14 cellular contexts compared by ENCODE assay signal in the genomic region with DNA sequence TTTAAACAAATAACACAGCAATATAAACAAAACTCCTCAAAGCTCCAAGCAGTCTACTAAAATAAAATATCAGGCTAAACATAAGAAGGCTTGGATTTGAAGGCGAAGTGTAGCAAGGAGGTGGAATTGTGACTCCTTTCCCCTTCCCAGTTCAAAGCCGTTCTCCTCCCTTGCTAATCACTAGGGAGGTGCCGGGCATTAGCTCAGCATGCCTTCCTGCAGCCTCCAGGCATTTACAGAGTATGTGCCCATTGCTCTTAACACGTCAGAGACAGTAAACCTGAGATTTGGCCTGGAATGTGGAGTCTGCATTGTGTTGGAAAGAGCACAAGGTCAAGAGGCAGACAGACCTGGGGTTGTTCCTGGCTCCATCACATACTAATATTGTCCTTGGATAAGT. TPM values are rescaled to one million over a fixed set of nuclear protein-coding genes. Genes with fewer than 3 reads are reported as not detected.
"Had no signal": no experiment of that assay in that cellular context is flagged by ENCODE, and none has a peak within 500 bp of the region (broad histone marks: within the 10 kb centered on the region; RNA-seq: fewer than 3 reads in every experiment).

No MANE protein-coding gene starts in this region.

- H3K4me3 ChIP-seq: ovary, smooth muscle cell, suprapubic skin, transverse colon, vagina had no signal

- H3K9me3 ChIP-seq: ovary, suprapubic skin, transverse colon, vagina had no signal

- ATAC-seq: esophagus mucosa; naive thymus-derived CD8-positive, alpha-beta T cell; sciatic nerve; stimulated activated naive CD8-positive, alpha-beta T cell treated with anti-CD3 and anti-CD28 coated beads, Interleukin-15, amount 100 ng/mL, for 72 hours had no signal

- DNase-seq: activated CD4-positive, alpha-beta T cell treated with anti-CD3 and anti-CD28 coated beads, Interleukin-2, amount 50 U/mL, for 4 hours; effector CD4-positive, alpha-beta T cell; immature natural killer cell; naive thymus-derived CD8-positive, alpha-beta T cell; ovary; stimulated activated CD4-positive, alpha-beta T cell treated with anti-CD3 and anti-CD28 coated beads, Interleukin-4, amount 100 ng/mL, for 1 hour; stimulated activated naive CD8-positive, alpha-beta T cell treated with anti-CD3 and anti-CD28 coated beads, Interleukin-15, amount 100 ng/mL, for 72 hours; transverse colon; WERI-Rb-1 had no signal

- H3K4me2 ChIP-seq: smooth muscle cell had no signal

- H3K4me1 ChIP-seq: suprapubic skin had no signal

- H3K36me3 ChIP-seq: ovary, suprapubic skin, transverse colon, vagina, WERI-Rb-1 had no signal

- H3K27ac ChIP-seq: ovary, suprapubic skin, transverse colon, vagina, WERI-Rb-1 had no signal

- H3K27me3 ChIP-seq: ovary, suprapubic skin, transverse colon, vagina had no signal

RNA-seq across cellular contexts. Expression of gene CNNM1, which starts 15.6 kb away (rescaled TPM):
- total RNA-seq: sciatic nerve had no signal
- polyA plus RNA-seq: immature natural killer cell, smooth muscle cell had no signal
